Comparison of ENCODE assay signal across 9 cellular contexts in the genomic region with DNA sequence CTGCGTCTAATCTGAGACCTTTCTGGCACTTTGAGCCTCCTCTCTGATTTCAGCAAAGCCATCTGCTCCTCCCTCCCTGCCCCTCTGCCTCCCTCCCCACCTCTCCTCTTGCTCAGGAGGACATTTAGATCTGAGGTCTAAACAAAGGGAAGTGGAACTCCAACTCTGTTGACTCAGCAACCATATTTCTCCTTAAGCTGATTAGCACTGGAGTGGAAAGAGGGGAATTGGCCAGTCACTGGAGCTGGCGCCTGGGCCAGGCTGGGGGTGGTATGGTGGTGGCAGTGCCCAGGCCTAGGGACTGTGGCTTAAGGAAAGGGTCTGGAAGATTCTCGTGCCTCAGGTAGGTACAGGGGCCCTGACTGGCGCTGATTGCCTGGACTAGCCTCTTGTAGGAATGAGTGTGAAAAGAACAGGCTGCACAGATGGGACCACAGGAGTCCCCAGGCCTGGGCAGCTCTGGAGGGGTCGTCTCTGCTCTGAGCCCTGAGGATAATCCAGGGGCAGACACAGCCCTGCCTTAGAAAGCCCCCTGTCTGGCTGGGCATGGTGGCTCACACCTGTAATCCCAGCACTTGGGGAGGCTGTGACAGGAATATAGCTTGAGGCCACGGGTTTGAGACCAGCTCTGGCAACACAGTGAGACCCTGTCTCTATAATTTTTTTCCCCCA. TPM values are rescaled to one million over a fixed set of nuclear protein-coding genes. Genes with fewer than 3 reads are reported as not detected.
DNase-seq lines count a peak whose midpoint lies in the region; ATAC-seq and TF ChIP-seq lines count a peak whose summit lies in the region.
"Had no signal": no experiment of that assay in that cellular context is flagged by ENCODE, and none has a peak within 500 bp of the region (broad histone marks: within the 10 kb centered on the region; RNA-seq: fewer than 3 reads in every experiment).

No MANE protein-coding gene starts in this region.

- ATAC-seq in GM21529 (IDR thresholded peaks at IDR 0.05; ENCODE audit: unreplicated experiment) (no peak), HG02623 (IDR thresholded peaks at IDR 0.05; ENCODE audit: unreplicated experiment) (no peak)

- peaks cover 7% of the 10 kb centered on the region for H3K27me3 Mint-ChIP-seq in progenitor cell of endocrine pancreas

- H3K4me3 Mint-ChIP-seq in progenitor cell of endocrine pancreas (ENCODE audit: low read depth), result no peak overlapping the region

- H3K27ac Mint-ChIP-seq in progenitor cell of endocrine pancreas, result peak overlapping the region; percentile 74

- peaks cover 7% of the 10 kb centered on the region for H3K36me3 Mint-ChIP-seq in progenitor cell of endocrine pancreas (ENCODE audit: insufficient read depth)

- TF ChIP-seq CTCF in astrocyte of the spinal cord (IDR thresholded peaks at IDR 0.05; ENCODE audit: low read depth, low read length), result no peak
- TF ChIP-seq CTCF in progenitor cell of endocrine pancreas (IDR thresholded peaks at IDR 0.05; ENCODE audit: unreplicated experiment), result no peak

- in situ Hi-C loops in astrocyte of the spinal cord (cut with HindIII; ENCODE audit: low sequenced_read_pairs), result no loop called here

- peak; percentile 69 for DNase-seq in H4 (ENCODE audit: low spot score)
- peak; percentile 85 for DNase-seq in NCI-H524 treated with DMSO at 0.1 percent for 48 hours (lab: John Stamatoyannopoulos, UW)
- DNase-seq in astrocyte of the spinal cord (ENCODE audit: low read depth, low spot score), result peak; percentile 69
- DNase-seq in progenitor cell of endocrine pancreas (ENCODE audit: low spot score, unreplicated experiment), result no peak
- no peak for DNase-seq in NCI-H526 treated with DMSO at 0.1 percent for 48 hours (lab: John Stamatoyannopoulos, UW)
- DNase-seq: SW 1271 had no signal

- no peaks in the 10 kb centered on the region for H3K9me3 Mint-ChIP-seq in progenitor cell of endocrine pancreas (ENCODE audit: low read depth)

- H3K4me3 ChIP-seq in astrocyte of the spinal cord (ENCODE audit: low read depth, low read length), result no peak overlapping the region

- H3K4me1 Mint-ChIP-seq in progenitor cell of endocrine pancreas (ENCODE audit: low read depth), result peaks cover 5% of the 10 kb centered on the region

RNA-seq across cellular contexts. Expression of gene SH2D2A, which starts 11.9 kb away (rescaled TPM):
- total RNA-seq in H4 (2014; rRNA removed; shearing (Covaris generic)), result 2.5 TPM in 2 replicates
- not detected in 2 replicates for total RNA-seq in progenitor cell of endocrine pancreas
- total RNA-seq: fibroblast of lung had no signal

RNA-seq across cellular contexts. Expression of gene PRCC, which starts 37.4 kb away (rescaled TPM):
- 22.2 and 36.2 TPM in 2 replicates for total RNA-seq in H4 (2014; rRNA removed; shearing (Covaris generic))
- 93.2 TPM in 2 replicates for total RNA-seq in progenitor cell of endocrine pancreas

RNA-seq across cellular contexts. Expression of gene HDGF, which starts 53.2 kb away (rescaled TPM):
- 168 and 173 TPM in 2 replicates for total RNA-seq in H4 (2014; rRNA removed; shearing (Covaris generic))
- total RNA-seq in progenitor cell of endocrine pancreas, result 280 and 288 TPM in 2 replicates

RNA-seq across cellular contexts. Expression of gene INSRR, which starts 54.2 kb away (rescaled TPM):
- total RNA-seq in H4 (2014; rRNA removed; shearing (Covaris generic)), result not detected in 2 replicates
- not detected in 2 replicates for total RNA-seq in progenitor cell of endocrine pancreas
- total RNA-seq: fibroblast of lung had no signal

RNA-seq across cellular contexts. Expression of gene NTRK1, which starts 56.0 kb away (rescaled TPM):
- 0.10 TPM in 1 of 2 replicates, not detected in the other for total RNA-seq in H4 (2014; rRNA removed; shearing (Covaris generic))
- total RNA-seq in progenitor cell of endocrine pancreas, result 0.36 TPM in 1 of 2 replicates, not detected in the other
- total RNA-seq: fibroblast of lung had no signal

Comparison
In these comparisons a context has a peak if more than half of its experiments do, and no peak if none do; other contexts are left out.
1. DNase-seq: peak in H4 (single experiment), NCI-H524 treated with DMSO at 0.1 percent for 48 hours (single experiment) and astrocyte of the spinal cord (single experiment); none in progenitor cell of endocrine pancreas (single experiment) and NCI-H526 treated with DMSO at 0.1 percent for 48 hours (single experiment).